In genomic region chr21:29390778-29391177, GRCh38 we compare ENCODE assay signal across 33 cellular contexts.
"Had no signal": no experiment of that assay in that cellular context is flagged by ENCODE, and none has a peak within 500 bp of the region (broad histone marks: within the 10 kb centered on the region; RNA-seq: fewer than 3 reads in every experiment).

No MANE protein-coding gene starts in this region.

- H3K27ac ChIP-seq: epithelial cell of prostate, esophagus squamous epithelium, gastroesophageal sphincter, neutrophil, ovary, prostate gland, sigmoid colon, upper lobe of left lung, vagina had no signal

- H3K9me3 ChIP-seq: esophagus squamous epithelium, gastroesophageal sphincter, neutrophil, ovary, prostate gland, sigmoid colon, upper lobe of left lung, vagina had no signal

- H3K36me3 ChIP-seq: esophagus squamous epithelium, gastroesophageal sphincter, neutrophil, ovary, prostate gland, sigmoid colon, upper lobe of left lung, vagina had no signal

- H3K27ac Mint-ChIP-seq: activated CD4-positive, alpha-beta T cell treated with anti-CD3 and anti-CD28 coated beads for 36 hours; activated naive CD8-positive, alpha-beta T cell; dendritic cell treated with granulocyte-macrophage colony-stimulating factor and Interleukin-4, amounts not matched to agents 40 ng/mL and 50 ng/mL, for 4 days; naive thymus-derived CD8-positive, alpha-beta T cell; stimulated activated memory B cell treated with anti-CD40 and anti-IgM and Interleukin-4, amounts not matched to agents 10 μg/mL and 1 μg/mL and 100 μg/mL, for 72 hours; stimulated activated naive CD8-positive, alpha-beta T cell treated with anti-CD3 and anti-CD28 coated beads, Interleukin-15, amount 100 ng/mL, for 72 hours; T-helper 2 cell treated with Interferon-gamma antibody and Interleukin-4, amounts not matched to agents 5 μg/mL and 100 μg/mL, for 36 hours had no signal

- H3K4me3 ChIP-seq: esophagus squamous epithelium, gastroesophageal sphincter, ovary, prostate gland, sigmoid colon, upper lobe of left lung, vagina had no signal

- H3K4me1 Mint-ChIP-seq: activated CD4-positive, alpha-beta T cell treated with anti-CD3 and anti-CD28 coated beads for 36 hours; central memory CD8-positive, alpha-beta T cell; naive thymus-derived CD8-positive, alpha-beta T cell; stimulated activated naive CD8-positive, alpha-beta T cell treated with anti-CD3 and anti-CD28 coated beads, Interleukin-15, amount 100 ng/mL, for 72 hours had no signal

- DNase-seq: activated CD4-positive, alpha-beta T cell treated with anti-CD3 and anti-CD28 coated beads for 36 hours; activated CD4-positive, alpha-beta T cell treated with anti-CD3 and anti-CD28 coated beads, Interleukin-2, amount 50 U/mL, for 4 hours; activated CD4-positive, CD25-positive, alpha-beta regulatory T cell; activated CD8-positive, alpha-beta memory T cell treated with anti-CD3 and anti-CD28 coated beads for 24 hours; activated effector memory CD4-positive, alpha-beta T cell treated with Interleukin-2 at 50 U/mL for 16 hours; activated naive CD4-positive, alpha-beta T cell treated with Interleukin-2 at 50 U/mL for 16 hours; anterior cingulate cortex; effector CD4-positive, alpha-beta T cell; esophagus squamous epithelium; head of caudate nucleus; hippocampal formation; left cardiac atrium; left ventricle myocardium superior; naive thymus-derived CD8-positive, alpha-beta T cell; ovary; sigmoid colon; small intestine; stimulated activated CD4-positive, alpha-beta T cell treated with anti-CD3 and anti-CD28 coated beads, Interleukin-4, amount 100 ng/mL, for 4 hours; stimulated activated CD8-positive, alpha-beta memory T cell treated with anti-CD3 and anti-CD28 coated beads, Interleukin-4, amount 100 ng/mL, for 48 hours; stimulated activated naive CD8-positive, alpha-beta T cell treated with anti-CD3 and anti-CD28 coated beads, Interleukin-15, amount 100 ng/mL, for 72 hours; substantia nigra; T-helper 1 cell; upper lobe of left lung had no signal

- H3K9me3 Mint-ChIP-seq: central memory CD8-positive, alpha-beta T cell; dendritic cell treated with granulocyte-macrophage colony-stimulating factor and Interleukin-4, amounts not matched to agents 40 ng/mL and 50 ng/mL, for 4 days; stimulated activated memory B cell treated with anti-CD40 and anti-IgM and Interleukin-4, amounts not matched to agents 10 μg/mL and 1 μg/mL and 100 μg/mL, for 72 hours had no signal

- ATAC-seq: activated CD4-positive, alpha-beta T cell treated with anti-CD3 and anti-CD28 coated beads for 36 hours; gastroesophageal sphincter; left cardiac atrium; left ventricle myocardium superior; naive thymus-derived CD8-positive, alpha-beta T cell; stimulated activated memory B cell treated with anti-CD40 and anti-IgM and Interleukin-4, amounts not matched to agents 10 μg/mL and 1 μg/mL and 100 μg/mL, for 72 hours; stimulated activated naive CD8-positive, alpha-beta T cell treated with anti-CD3 and anti-CD28 coated beads, Interleukin-15, amount 100 ng/mL, for 72 hours had no signal

- H3K27me3 Mint-ChIP-seq: activated CD4-positive, alpha-beta T cell treated with anti-CD3 and anti-CD28 coated beads for 36 hours; activated naive CD8-positive, alpha-beta T cell; central memory CD8-positive, alpha-beta T cell; dendritic cell treated with granulocyte-macrophage colony-stimulating factor and Interleukin-4, amounts not matched to agents 40 ng/mL and 50 ng/mL, for 4 days; naive thymus-derived CD8-positive, alpha-beta T cell; stimulated activated memory B cell treated with anti-CD40 and anti-IgM and Interleukin-4, amounts not matched to agents 10 μg/mL and 1 μg/mL and 100 μg/mL, for 72 hours; stimulated activated naive CD8-positive, alpha-beta T cell treated with anti-CD3 and anti-CD28 coated beads, Interleukin-15, amount 100 ng/mL, for 72 hours had no signal

- H3K4me3 Mint-ChIP-seq: activated CD4-positive, alpha-beta T cell treated with anti-CD3 and anti-CD28 coated beads for 36 hours; activated naive CD8-positive, alpha-beta T cell; central memory CD8-positive, alpha-beta T cell; dendritic cell treated with granulocyte-macrophage colony-stimulating factor and Interleukin-4, amounts not matched to agents 40 ng/mL and 50 ng/mL, for 4 days; naive thymus-derived CD8-positive, alpha-beta T cell; stimulated activated memory B cell treated with anti-CD40 and anti-IgM and Interleukin-4, amounts not matched to agents 10 μg/mL and 1 μg/mL and 100 μg/mL, for 72 hours; stimulated activated naive CD8-positive, alpha-beta T cell treated with anti-CD3 and anti-CD28 coated beads, Interleukin-15, amount 100 ng/mL, for 72 hours; T-helper 2 cell treated with Interferon-gamma antibody and Interleukin-4, amounts not matched to agents 5 μg/mL and 100 μg/mL, for 36 hours had no signal
